Comparison of ENCODE assay signal across 7 cellular contexts in the genomic region with DNA sequence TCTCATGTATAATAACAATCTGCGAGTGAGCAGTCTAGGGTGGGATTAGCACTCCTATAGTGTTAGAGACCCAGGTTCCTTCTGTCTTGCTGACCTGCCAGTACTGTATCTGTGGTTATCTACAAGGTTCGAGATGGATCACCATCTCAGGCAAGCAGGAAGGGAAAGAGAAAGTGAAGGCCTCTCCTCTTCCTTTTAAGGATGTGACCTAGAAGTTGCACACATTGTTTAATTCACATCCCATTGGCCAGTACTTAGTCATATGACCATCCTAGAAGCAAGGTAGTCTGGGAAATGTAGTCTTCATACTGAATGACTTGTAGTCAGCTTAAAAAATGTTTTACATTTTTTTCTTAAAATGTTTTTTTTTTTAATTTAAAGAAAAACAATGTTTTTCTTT.
DNase-seq lines count a peak whose midpoint lies in the region; ATAC-seq and TF ChIP-seq lines count a peak whose summit lies in the region.

No MANE protein-coding gene starts in this region.

- no peak overlapping the region for H3K27ac Mint-ChIP-seq in effector memory CD8-positive, alpha-beta T cell

- H3F3A ChIP-seq in PC-3 (ENCODE audit: low read length, unreplicated experiment), result no peaks in the 10 kb centered on the region

- peaks cover 2 to 6% of the 10 kb centered on the region in 2 donors for H3K9me3 Mint-ChIP-seq in effector memory CD8-positive, alpha-beta T cell

- peak; percentile 91 for DNase-seq in EH (ENCODE audit: low read depth)
- DNase-seq in PC-3, result peak; percentile 64
- DNase-seq in effector memory CD8-positive, alpha-beta T cell, result peak in 2 of 3 experiments; percentile 5 to 22
- DNase-seq in non-pigmented ciliary epithelial cell (ENCODE audit: low read depth), result peak; percentile 55
- no peak for DNase-seq in activated CD8-positive, alpha-beta memory T cell treated with anti-CD3 and anti-CD28 coated beads, Interleukin-2, amount 50 U/mL, for 4 hours

- CTCF ChIA-PET in PC-3 (lab: Charles Lee), result no interaction called here

- no peak overlapping the region for H3K9ac ChIP-seq in PC-3 (ENCODE audit: low read length)

- no peaks in the 10 kb centered on the region for H3K9me3 ChIP-seq in PC-3 (ENCODE audit: low read length)

- peaks cover 36 to 43% of the 10 kb centered on the region in 2 donors for H3K27me3 Mint-ChIP-seq in effector memory CD8-positive, alpha-beta T cell

- H3K4me1 ChIP-seq in PC-3 (ENCODE audit: insufficient read depth, low read length), result peaks cover 18% of the 10 kb centered on the region; the same call in 1 of the 2 replicates

- peaks cover 2 to 3% of the 10 kb centered on the region in 2 donors for H3K4me1 Mint-ChIP-seq in effector memory CD8-positive, alpha-beta T cell (ENCODE audit: low read depth in 2 of 2)

- H3K27me3 ChIP-seq in PC-3 (ENCODE audit: low read length), result no peaks in the 10 kb centered on the region

- no peak for TF ChIP-seq CTCF in PC-3 (conservative IDR thresholded peaks at IDR 0.05; ENCODE audit: low read depth, low read length)

- H3K36me3 ChIP-seq in PC-3 (ENCODE audit: low read depth, low read length), result no peaks in the 10 kb centered on the region

- no peaks in the 10 kb centered on the region for H3K79me2 ChIP-seq in PC-3 (ENCODE audit: low read length)

- H3K4me3 Mint-ChIP-seq in effector memory CD8-positive, alpha-beta T cell, result peak overlapping the region in 1 of 2 donors; percentile 9

- no peak overlapping the region for H3K27ac ChIP-seq in PC-3 (ENCODE audit: low read length)

- H3K36me3 Mint-ChIP-seq in effector memory CD8-positive, alpha-beta T cell (ENCODE audit: insufficient read depth), result no peaks in the 10 kb centered on the region

- BruUV-seq in PC-3 (replicated peaks; lab: Mats Ljungman, UMichigan), result no TSS peak

- ATAC-seq in GM19351 (IDR thresholded peaks at IDR 0.05; ENCODE audit: unreplicated experiment) (peak; percentile 98), HG03175 (IDR thresholded peaks at IDR 0.05; ENCODE audit: unreplicated experiment) (peak; percentile 99), PC-3 (peak; percentile 35; the same call in 1 of the 2 replicates)
- ATAC-seq in effector memory CD8-positive, alpha-beta T cell (replicated peaks), result peak; percentile 98

- peak overlapping the region; percentile 63; the same call in 1 of the 2 replicates for H2AFZ ChIP-seq in PC-3 (ENCODE audit: low read length)

- H3K4me2 ChIP-seq in PC-3 (ENCODE audit: low read length), result peak overlapping the region; percentile 48; the same call in 1 of the 2 replicates

- intact Hi-C loops in PC-3 (cut with micrococcal nuclease), result no loop called here

- H4K20me1 ChIP-seq in PC-3 (ENCODE audit: low read length), result no peaks in the 10 kb centered on the region

- no peak overlapping the region for H3K4me3 ChIP-seq in PC-3 (ENCODE audit: low read length)

- POLR2A ChIA-PET in PC-3 (lab: Charles Lee; ENCODE audit: unreplicated experiment), result no interaction called here

- H3K9me2 ChIP-seq in PC-3 (replicated peaks; ENCODE audit: low read length), result no peaks in the 10 kb centered on the region

Comparison
In these comparisons a context has a peak if more than half of its experiments do, and no peak if none do; other contexts are left out.
1. ATAC-seq: peak in every context shown above with its lines; median percentile 99 in HG03175; 98 in GM19351; 98 in effector memory CD8-positive, alpha-beta T cell; 35 in PC-3.